ENCODE assay signal across 10 cellular contexts in the genomic region with DNA sequence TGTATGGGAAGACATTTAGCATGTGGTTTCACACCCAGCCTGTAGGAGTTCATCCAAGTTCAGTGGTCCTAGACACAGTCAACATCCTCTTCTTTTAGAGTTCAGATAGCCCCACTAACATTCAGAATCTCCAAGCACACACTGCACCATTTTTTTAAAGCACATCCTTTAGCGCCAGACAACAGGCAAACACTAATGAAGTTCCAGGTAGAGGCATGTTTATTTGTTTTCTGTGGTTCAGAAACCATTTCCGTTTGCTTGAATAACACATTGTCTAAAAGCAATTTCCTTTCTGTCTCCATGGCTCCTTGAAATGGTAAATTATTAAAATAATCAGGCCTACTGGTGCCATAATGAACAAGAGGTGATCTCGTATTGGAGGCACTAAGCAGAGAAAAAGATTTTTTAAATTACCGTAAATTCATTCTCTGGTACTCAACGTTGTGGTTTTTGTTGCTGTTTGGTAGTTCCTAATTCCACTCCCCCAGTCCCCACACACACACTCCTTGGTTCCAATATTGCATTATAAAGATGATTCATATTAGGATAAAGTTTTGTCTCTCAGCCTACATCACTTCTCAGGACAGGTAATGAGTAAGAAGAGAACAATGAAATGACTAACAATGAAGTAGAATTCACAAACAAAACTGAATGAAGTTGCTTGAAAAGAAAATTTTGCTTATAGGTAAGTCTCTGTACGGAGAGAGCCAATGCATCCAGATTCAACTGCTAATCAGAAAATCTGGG.
DNase-seq lines count a peak whose midpoint lies in the region; ATAC-seq, FAIRE-seq and TF ChIP-seq lines count a peak whose summit lies in the region.
"Had no signal": no experiment of that assay in that cellular context is flagged by ENCODE, and none has a peak within 500 bp of the region (broad histone marks: within the 10 kb centered on the region; RNA-seq: fewer than 3 reads in every experiment).

No MANE protein-coding gene starts in this region.

- FAIRE-seq in keratinocyte (lab: Jason Lieb, UNC) = peak; percentile 62
- no peak for FAIRE-seq in D721Med (lab: Jason Lieb, UNC)

- H3K9me1 ChIP-seq in keratinocyte (ENCODE audit: control insufficient read depth, extremely low read depth, insufficient read depth, low read length) = no peaks in the 10 kb centered on the region

- H3K9me3 Mint-ChIP-seq in activated CD8-positive, alpha-beta memory T cell treated with anti-CD3 and anti-CD28 coated beads, Interleukin-2, amount 10 ng/mL, durations not matched to agents 7 days and 5 days (ENCODE audit: low read depth) = peaks cover 2% of the 10 kb centered on the region

- peak overlapping the region; percentile 26 for H3K9ac ChIP-seq in keratinocyte (ENCODE audit: control insufficient read depth, extremely low read depth, insufficient read depth, low read length)

- peaks cover 29% of the 10 kb centered on the region for H3K4me1 ChIP-seq in keratinocyte (ENCODE audit: control insufficient read depth, extremely low read depth, insufficient read depth, low read length)

- H3K27me3 ChIP-seq in keratinocyte (ENCODE audit: control insufficient read depth, extremely low read depth, insufficient read depth, low read length) = no peaks in the 10 kb centered on the region

- peak overlapping the region; percentile 93 for H3K27ac ChIP-seq in keratinocyte (ENCODE audit: control insufficient read depth, insufficient read depth, low read length)

- TF ChIP-seq CTCF in keratinocyte (optimal IDR thresholded peaks at IDR 0.05 in 1 of 3, IDR thresholded peaks at IDR 0.05 in 1 of 3, conservative IDR thresholded peaks at IDR 0.05 in 1 of 3; ENCODE audit: extremely low read depth in 1 of 3, insufficient read depth in 2 of 3, low read length in 3 of 3) (no peak), D721Med (IDR thresholded peaks at IDR 0.05; ENCODE audit: insufficient read depth, missing control alignments) (no peak)

- peaks cover under 1% of the 10 kb centered on the region for H3K27me3 Mint-ChIP-seq in activated CD8-positive, alpha-beta memory T cell treated with anti-CD3 and anti-CD28 coated beads, Interleukin-2, amount 10 ng/mL, durations not matched to agents 7 days and 5 days

- dilution Hi-C loops in keratinocyte (cut with MboI; ENCODE audit: extremely low pct_ligation_motif_present, low sequenced_read_pairs) = no loop called here

- no peaks in the 10 kb centered on the region for H3K36me3 ChIP-seq in keratinocyte (ENCODE audit: control insufficient read depth in 2 of 2, extremely low read depth in 1 of 2, insufficient read depth in 2 of 2, low read length in 2 of 2)

- H3K36me3 Mint-ChIP-seq in activated CD8-positive, alpha-beta memory T cell treated with anti-CD3 and anti-CD28 coated beads, Interleukin-2, amount 10 ng/mL, durations not matched to agents 7 days and 5 days = peaks cover 9% of the 10 kb centered on the region

- DNase-seq in activated CD8-positive, alpha-beta memory T cell treated with anti-CD3 and anti-CD28 coated beads, Interleukin-2, amount 10 ng/mL, durations not matched to agents 7 days and 5 days = no peak
- no peak for DNase-seq in activated CD8-positive, alpha-beta memory T cell treated with anti-CD3 and anti-CD28 coated beads for 24 hours
- DNase-seq in keratinocyte (ENCODE audit: low read depth, low spot score) (peak; percentile 65), D721Med (ENCODE audit: insufficient read length, low spot score) (no peak), NCI-H2107 (lab: John Stamatoyannopoulos, UW) (no peak), retina (no peak)
- DNase-seq: caudate nucleus had no signal

- peak overlapping the region; percentile 53 for H2AFZ ChIP-seq in keratinocyte (ENCODE audit: control insufficient read depth, low read length)

- no peaks in the 10 kb centered on the region for H4K20me1 ChIP-seq in keratinocyte (ENCODE audit: control insufficient read depth, extremely low read depth, insufficient read depth, low read length)

- peak overlapping the region; percentile 73 for H3K4me2 ChIP-seq in keratinocyte (ENCODE audit: control insufficient read depth, extremely low read depth, insufficient read depth, low read depth, low read length)

- peak; percentile 88 for ATAC-seq in activated CD8-positive, alpha-beta memory T cell treated with anti-CD3 and anti-CD28 coated beads, Interleukin-2, amount 10 ng/mL, durations not matched to agents 7 days and 5 days
- ATAC-seq in GM21717 (IDR thresholded peaks at IDR 0.05; ENCODE audit: unreplicated experiment) = peak; percentile 91
- ATAC-seq in HG03521 (IDR thresholded peaks at IDR 0.05; ENCODE audit: unreplicated experiment) = peak; percentile 70

- peak overlapping the region; percentile 70 for H3K27ac Mint-ChIP-seq in activated CD8-positive, alpha-beta memory T cell treated with anti-CD3 and anti-CD28 coated beads, Interleukin-2, amount 10 ng/mL, durations not matched to agents 7 days and 5 days
- H3K27ac Mint-ChIP-seq: B cell had no signal

- no peaks in the 10 kb centered on the region for H3K9me3 ChIP-seq in keratinocyte (ENCODE audit: control insufficient read depth, low read depth, low read length)

- CTCF ChIA-PET in activated CD8-positive, alpha-beta memory T cell treated with anti-CD3 and anti-CD28 coated beads, Interleukin-2, amount 10 ng/mL, durations not matched to agents 7 days and 5 days (lab: Charles Lee) = no interaction called here

- H3K4me3 Mint-ChIP-seq in activated CD8-positive, alpha-beta memory T cell treated with anti-CD3 and anti-CD28 coated beads, Interleukin-2, amount 10 ng/mL, durations not matched to agents 7 days and 5 days = peak overlapping the region; percentile 1
- H3K4me3 Mint-ChIP-seq: B cell had no signal

- H3K79me2 ChIP-seq in keratinocyte (ENCODE audit: control insufficient read depth, insufficient read depth, low read length) = no peaks in the 10 kb centered on the region

- H3K4me3 ChIP-seq in keratinocyte (ENCODE audit: control insufficient read depth in 2 of 3, extremely low read depth in 1 of 3, insufficient read depth in 2 of 3, low read depth in 1 of 3, low read length in 3 of 3) = peak overlapping the region in 2 of 3 experiments; percentile 25 to 49

- H3K4me1 Mint-ChIP-seq in activated CD8-positive, alpha-beta memory T cell treated with anti-CD3 and anti-CD28 coated beads, Interleukin-2, amount 10 ng/mL, durations not matched to agents 7 days and 5 days = peaks cover 29% of the 10 kb centered on the region
- H3K4me1 Mint-ChIP-seq: B cell had no signal
